1 cellular context compared by ENCODE assay signal in the genomic region with DNA sequence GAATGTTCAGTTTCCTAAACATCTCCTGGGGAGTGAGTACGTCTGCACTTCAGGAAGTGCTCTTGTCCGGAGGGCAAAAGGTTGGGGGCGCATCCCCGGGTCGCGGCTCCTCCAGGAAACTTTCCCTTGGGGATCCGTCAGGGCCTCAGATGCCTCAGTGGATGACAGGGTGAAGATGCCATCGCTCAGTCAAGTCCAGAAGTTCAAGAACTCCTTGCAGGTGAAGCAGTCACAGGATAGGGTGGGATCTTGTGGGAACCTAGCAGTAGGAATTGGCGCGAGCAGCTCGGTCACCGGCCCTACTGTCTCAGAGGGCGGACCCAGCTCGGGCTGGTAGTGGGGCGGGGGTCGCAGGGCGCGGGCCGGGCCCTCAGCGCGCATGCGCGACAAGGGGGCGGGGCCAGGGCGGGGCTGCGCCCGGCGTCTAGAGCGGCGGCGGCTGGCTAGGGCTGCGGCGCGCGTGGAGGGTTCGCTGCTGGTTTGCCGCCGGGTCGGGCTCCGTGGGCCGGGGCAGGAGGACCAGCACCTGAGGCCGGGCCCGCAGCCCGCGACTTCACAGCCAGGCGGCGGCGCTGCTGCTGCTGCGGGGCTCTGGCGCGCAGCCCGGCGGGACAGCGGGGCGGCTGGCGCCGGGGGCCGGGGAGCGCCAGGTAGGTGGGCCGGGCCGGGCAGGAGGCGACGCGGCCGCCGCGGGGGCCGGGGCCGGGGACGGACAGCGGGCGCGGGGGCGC.
TF ChIP-seq lines count a peak whose summit lies in the region.

A gene (plus strand): TSS at position 423 of the 731 bp plus-strand sequence. CDS start 75,191 bp downstream, outside the sequence.

TF ChIP-seq in HEK293, 187 proteins besides CTCF, POLR2A, EP300 and RAD21 (continued from another document):
- TF ChIP-seq, protein P1, sequence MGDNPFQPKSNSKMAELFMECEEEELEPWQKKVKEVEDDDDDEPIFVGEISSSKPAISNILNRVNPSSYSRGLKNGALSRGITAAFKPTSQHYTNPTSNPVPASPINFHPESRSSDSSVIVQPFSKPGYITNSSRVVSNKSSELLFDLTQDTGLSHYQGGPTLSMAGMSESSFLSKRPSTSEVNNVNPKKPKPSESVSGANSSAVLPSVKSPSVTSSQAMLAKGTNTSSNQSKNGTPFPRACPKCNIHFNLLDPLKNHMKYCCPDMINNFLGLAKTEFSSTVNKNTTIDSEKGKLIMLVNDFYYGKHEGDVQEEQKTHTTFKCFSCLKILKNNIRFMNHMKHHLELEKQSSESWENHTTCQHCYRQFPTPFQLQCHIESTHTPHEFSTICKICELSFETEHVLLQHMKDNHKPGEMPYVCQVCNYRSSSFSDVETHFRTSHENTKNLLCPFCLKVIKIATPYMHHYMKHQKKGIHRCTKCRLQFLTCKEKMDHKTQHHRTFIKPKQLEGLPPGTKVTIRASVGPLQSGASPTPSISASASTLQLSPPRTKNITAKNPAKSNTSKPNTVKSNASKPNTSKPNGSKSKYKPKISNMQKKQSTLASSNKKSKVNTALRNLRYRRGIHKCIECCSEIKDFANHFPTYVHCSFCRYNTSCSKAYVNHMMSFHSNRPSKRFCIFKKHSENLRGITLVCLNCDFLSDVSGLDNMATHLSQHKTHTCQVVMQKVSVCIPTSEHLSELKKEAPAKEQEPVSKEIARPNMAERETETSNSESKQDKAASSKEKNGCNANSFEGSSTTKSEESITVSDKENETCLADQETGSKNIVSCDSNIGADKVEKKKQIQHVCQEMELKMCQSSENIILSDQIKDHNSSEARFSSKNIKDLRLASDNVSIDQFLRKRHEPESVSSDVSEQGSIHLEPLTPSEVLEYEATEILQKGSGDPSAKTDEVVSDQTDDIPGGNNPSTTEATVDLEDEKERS (tag by site-specific recombination; IDR thresholded peaks at IDR 0.05), result no peak
- TF ChIP-seq KLF1 (tag by site-specific recombination; IDR thresholded peaks at IDR 0.05), result peak; percentile 40; the same call in 1 of the 2 replicates
- no peak for TF ChIP-seq ZNF629 (tag by site-specific recombination; IDR thresholded peaks at IDR 0.05)
- TF ChIP-seq ZBTB17 (tag by site-specific recombination; IDR thresholded peaks at IDR 0.05), result peak; percentile 56; the same call in 1 of the 2 replicates
- TF ChIP-seq ZNF174 (tag by site-specific recombination; IDR thresholded peaks at IDR 0.05), result no peak
- TF ChIP-seq ZFP37 (tag by site-specific recombination; IDR thresholded peaks at IDR 0.05), result no peak
- TF ChIP-seq, protein P2, sequence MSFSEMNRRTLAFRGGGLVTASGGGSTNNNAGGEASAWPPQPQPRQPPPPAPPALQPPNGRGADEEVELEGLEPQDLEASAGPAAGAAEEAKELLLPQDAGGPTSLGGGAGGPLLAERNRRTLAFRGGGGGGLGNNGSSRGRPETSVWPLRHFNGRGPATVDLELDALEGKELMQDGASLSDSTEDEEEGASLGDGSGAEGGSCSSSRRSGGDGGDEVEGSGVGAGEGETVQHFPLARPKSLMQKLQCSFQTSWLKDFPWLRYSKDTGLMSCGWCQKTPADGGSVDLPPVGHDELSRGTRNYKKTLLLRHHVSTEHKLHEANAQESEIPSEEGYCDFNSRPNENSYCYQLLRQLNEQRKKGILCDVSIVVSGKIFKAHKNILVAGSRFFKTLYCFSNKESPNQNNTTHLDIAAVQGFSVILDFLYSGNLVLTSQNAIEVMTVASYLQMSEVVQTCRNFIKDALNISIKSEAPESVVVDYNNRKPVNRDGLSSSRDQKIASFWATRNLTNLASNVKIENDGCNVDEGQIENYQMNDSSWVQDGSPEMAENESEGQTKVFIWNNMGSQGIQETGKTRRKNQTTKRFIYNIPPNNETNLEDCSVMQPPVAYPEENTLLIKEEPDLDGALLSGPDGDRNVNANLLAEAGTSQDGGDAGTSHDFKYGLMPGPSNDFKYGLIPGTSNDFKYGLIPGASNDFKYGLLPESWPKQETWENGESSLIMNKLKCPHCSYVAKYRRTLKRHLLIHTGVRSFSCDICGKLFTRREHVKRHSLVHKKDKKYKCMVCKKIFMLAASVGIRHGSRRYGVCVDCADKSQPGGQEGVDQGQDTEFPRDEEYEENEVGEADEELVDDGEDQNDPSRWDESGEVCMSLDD (tag by site-specific recombination; IDR thresholded peaks at IDR 0.05), result no peak
- no peak for TF ChIP-seq ZBTB21 (tag by site-specific recombination; IDR thresholded peaks at IDR 0.05)
- no peak for TF ChIP-seq ZNF311 (tag by site-specific recombination; IDR thresholded peaks at IDR 0.05; ENCODE audit: borderline replicate concordance)
- no peak for TF ChIP-seq ZNF221 (tag by site-specific recombination; IDR thresholded peaks at IDR 0.05; ENCODE audit: borderline replicate concordance)
- no peak for TF ChIP-seq WT1 (tag by site-specific recombination; IDR thresholded peaks at IDR 0.05)
- TF ChIP-seq ZBTB20 (tag by site-specific recombination; IDR thresholded peaks at IDR 0.05), result no peak
- TF ChIP-seq, protein P3, sequence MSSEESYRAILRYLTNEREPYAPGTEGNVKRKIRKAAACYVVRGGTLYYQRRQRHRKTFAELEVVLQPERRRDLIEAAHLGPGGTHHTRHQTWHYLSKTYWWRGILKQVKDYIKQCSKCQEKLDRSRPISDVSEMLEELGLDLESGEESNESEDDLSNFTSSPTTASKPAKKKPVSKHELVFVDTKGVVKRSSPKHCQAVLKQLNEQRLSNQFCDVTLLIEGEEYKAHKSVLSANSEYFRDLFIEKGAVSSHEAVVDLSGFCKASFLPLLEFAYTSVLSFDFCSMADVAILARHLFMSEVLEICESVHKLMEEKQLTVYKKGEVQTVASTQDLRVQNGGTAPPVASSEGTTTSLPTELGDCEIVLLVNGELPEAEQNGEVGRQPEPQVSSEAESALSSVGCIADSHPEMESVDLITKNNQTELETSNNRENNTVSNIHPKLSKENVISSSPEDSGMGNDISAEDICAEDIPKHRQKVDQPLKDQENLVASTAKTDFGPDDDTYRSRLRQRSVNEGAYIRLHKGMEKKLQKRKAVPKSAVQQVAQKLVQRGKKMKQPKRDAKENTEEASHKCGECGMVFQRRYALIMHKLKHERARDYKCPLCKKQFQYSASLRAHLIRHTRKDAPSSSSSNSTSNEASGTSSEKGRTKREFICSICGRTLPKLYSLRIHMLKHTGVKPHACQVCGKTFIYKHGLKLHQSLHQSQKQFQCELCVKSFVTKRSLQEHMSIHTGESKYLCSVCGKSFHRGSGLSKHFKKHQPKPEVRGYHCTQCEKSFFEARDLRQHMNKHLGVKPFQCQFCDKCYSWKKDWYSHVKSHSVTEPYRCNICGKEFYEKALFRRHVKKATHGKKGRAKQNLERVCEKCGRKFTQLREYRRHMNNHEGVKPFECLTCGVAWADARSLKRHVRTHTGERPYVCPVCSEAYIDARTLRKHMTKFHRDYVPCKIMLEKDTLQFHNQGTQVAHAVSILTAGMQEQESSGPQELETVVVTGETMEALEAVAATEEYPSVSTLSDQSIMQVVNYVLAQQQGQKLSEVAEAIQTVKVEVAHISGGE (tag by site-specific recombination; conservative IDR thresholded peaks at IDR 0.05; ENCODE audit: low read depth), result peak; percentile 52; the same call in 1 of the 2 replicates
- TF ChIP-seq, protein P4, sequence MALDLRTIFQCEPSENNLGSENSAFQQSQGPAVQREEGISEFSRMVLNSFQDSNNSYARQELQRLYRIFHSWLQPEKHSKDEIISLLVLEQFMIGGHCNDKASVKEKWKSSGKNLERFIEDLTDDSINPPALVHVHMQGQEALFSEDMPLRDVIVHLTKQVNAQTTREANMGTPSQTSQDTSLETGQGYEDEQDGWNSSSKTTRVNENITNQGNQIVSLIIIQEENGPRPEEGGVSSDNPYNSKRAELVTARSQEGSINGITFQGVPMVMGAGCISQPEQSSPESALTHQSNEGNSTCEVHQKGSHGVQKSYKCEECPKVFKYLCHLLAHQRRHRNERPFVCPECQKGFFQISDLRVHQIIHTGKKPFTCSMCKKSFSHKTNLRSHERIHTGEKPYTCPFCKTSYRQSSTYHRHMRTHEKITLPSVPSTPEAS (tag by site-specific recombination; IDR thresholded peaks at IDR 0.05), result no peak
- TF ChIP-seq ZNF48 (tag by site-specific recombination; IDR thresholded peaks at IDR 0.05), result no peak
- no peak for TF ChIP-seq MYNN (tag by site-specific recombination; IDR thresholded peaks at IDR 0.05; ENCODE audit: borderline replicate concordance)
- TF ChIP-seq ZNF2 (tag by site-specific recombination; IDR thresholded peaks at IDR 0.05), result peak; percentile 36; the same call in 1 of the 2 replicates
- no peak for TF ChIP-seq ZNF391 (tag by site-specific recombination; IDR thresholded peaks at IDR 0.05; ENCODE audit: borderline replicate concordance, low read depth)
- TF ChIP-seq ZNF350 (tag by site-specific recombination; IDR thresholded peaks at IDR 0.05), result no peak
- no peak for TF ChIP-seq ZNF791 (tag by site-specific recombination; IDR thresholded peaks at IDR 0.05)
- TF ChIP-seq SETDB1 (IDR thresholded peaks at IDR 0.05; ENCODE audit: insufficient read length, low read length), result no peak
- TF ChIP-seq ZNF521 (tag by site-specific recombination; IDR thresholded peaks at IDR 0.05), result no peak
- TF ChIP-seq GLIS1 (tag by site-specific recombination; IDR thresholded peaks at IDR 0.05), result no peak
- TF ChIP-seq TCF7L2 (IDR thresholded peaks at IDR 0.05; ENCODE audit: borderline replicate concordance, low read depth, low read length), result no peak
- 0 out of 2 replicates have a peak, but pooled peaks have one; percentile 22 for TF ChIP-seq GLIS2 (tag by site-specific recombination; IDR thresholded peaks at IDR 0.05)
- TF ChIP-seq, protein P5, sequence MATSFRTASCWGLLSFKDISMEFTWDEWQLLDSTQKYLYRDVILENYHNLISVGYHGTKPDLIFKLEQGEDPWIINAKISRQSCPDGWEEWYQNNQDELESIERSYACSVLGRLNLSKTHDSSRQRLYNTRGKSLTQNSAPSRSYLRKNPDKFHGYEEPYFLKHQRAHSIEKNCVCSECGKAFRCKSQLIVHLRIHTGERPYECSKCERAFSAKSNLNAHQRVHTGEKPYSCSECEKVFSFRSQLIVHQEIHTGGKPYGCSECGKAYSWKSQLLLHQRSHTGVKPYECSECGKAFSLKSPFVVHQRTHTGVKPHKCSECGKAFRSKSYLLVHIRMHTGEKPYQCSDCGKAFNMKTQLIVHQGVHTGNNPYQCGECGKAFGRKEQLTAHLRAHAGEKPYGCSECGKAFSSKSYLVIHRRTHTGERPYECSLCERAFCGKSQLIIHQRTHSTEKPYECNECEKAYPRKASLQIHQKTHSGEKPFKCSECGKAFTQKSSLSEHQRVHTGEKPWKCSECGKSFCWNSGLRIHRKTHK (tag by site-specific recombination; IDR thresholded peaks at IDR 0.05), result no peak
- no peak for TF ChIP-seq ZBTB1 (tag by site-specific recombination; IDR thresholded peaks at IDR 0.05)
